Comparison of ENCODE assay signal across 14 cellular contexts in genomic region chr17:17815062-17815406, GRCh38. TPM values are rescaled to one million over a fixed set of nuclear protein-coding genes. Genes with fewer than 3 reads are reported as not detected.
A peak's percentile ranks its signal among the peaks of the same experiment; 100 is the strongest.
DNase-seq lines count a peak whose midpoint lies in the region; ATAC-seq and TF ChIP-seq lines count a peak whose summit lies in the region.
"Had no signal": no experiment of that assay in that cellular context is flagged by ENCODE, and none has a peak within 500 bp of the region (broad histone marks: within the 10 kb centered on the region; RNA-seq: fewer than 3 reads in every experiment).

No MANE protein-coding gene starts in this region.

- H3K4me2 ChIP-seq in HCT116 (ENCODE audit: low read length) (no peak overlapping the region), GM23338 (no peak overlapping the region)

- TF ChIP-seq CTCF in HCT116 (IDR thresholded peaks at IDR 0.05 in 2 of 3, conservative IDR thresholded peaks at IDR 0.05 in 1 of 3; ENCODE audit: borderline replicate concordance in 1 of 3, insufficient read depth in 1 of 3, low read depth in 2 of 3, low read length in 2 of 3) (no peak), VCaP (conservative IDR thresholded peaks at IDR 0.05) (no peak), GM23338 (conservative IDR thresholded peaks at IDR 0.05; ENCODE audit: low read depth in 2 of 2) (no peak)

- intact Hi-C loops in HCT116 (cut with micrococcal nuclease): no loop called here
- intact Hi-C loops in Right ventricle myocardium superior (cut with DNase I): no loop called here

- no TSS peak for BruUV-seq in HCT116 (replicated peaks; lab: Mats Ljungman, UMichigan)

- H3F3A ChIP-seq in GM23338 (replicated peaks; ENCODE audit: low read depth): peaks cover 28% of the 10 kb centered on the region

- H3K27me3 ChIP-seq in HCT116 (ENCODE audit: insufficient read depth, low read length): no peaks in the 10 kb centered on the region
- no peaks in the 10 kb centered on the region for H3K27me3 ChIP-seq in skeletal muscle tissue (ENCODE audit: control insufficient read depth in 3 of 3, insufficient read depth in 3 of 3, low read length in 3 of 3)
- H3K27me3 ChIP-seq in GM23338 (ENCODE audit: insufficient read depth): peaks cover 12% of the 10 kb centered on the region
- H3K27me3 ChIP-seq: upper lobe of right lung had no signal

- H3K4me1 Mint-ChIP-seq in GM23338: peaks cover 35% of the 10 kb centered on the region
- peaks cover 14 to 18% of the 10 kb centered on the region in 2 donors for H3K4me1 Mint-ChIP-seq in natural killer cell treated with Interleukin-12 subunit alpha and Interleukin-12 subunit beta and Interleukin-15 and Interleukin-18, amount 100 ng/mL, for 72 hours (ENCODE audit: low read depth in 2 of 2)

- no peak overlapping the region for H3K9ac ChIP-seq in HCT116 (ENCODE audit: low read length)
- H3K9ac ChIP-seq in skeletal muscle tissue (ENCODE audit: low read depth in 1 of 3, low read length in 3 of 3): peak overlapping the region; percentile 69 to 87 (median 70)

- no peaks in the 10 kb centered on the region for H3K9me3 ChIP-seq in HCT116 (ENCODE audit: control insufficient read depth in 1 of 2, insufficient read depth in 1 of 2, low read depth in 1 of 2, low read length in 2 of 2)
- no peaks in the 10 kb centered on the region for H3K9me3 ChIP-seq in skeletal muscle tissue (ENCODE audit: control insufficient read depth in 3 of 3, low read length in 3 of 3)
- H3K9me3 ChIP-seq: upper lobe of right lung had no signal

- H4K20me1 ChIP-seq in HCT116 (ENCODE audit: insufficient read depth) (no peaks in the 10 kb centered on the region), GM23338 (replicated peaks; ENCODE audit: insufficient read depth) (peaks cover 25% of the 10 kb centered on the region)

- no peaks in the 10 kb centered on the region for H3K9me2 ChIP-seq in HCT116 (ENCODE audit: insufficient read depth)
- no peaks in the 10 kb centered on the region for H3K9me2 ChIP-seq in GM23338 (ENCODE audit: insufficient read depth)

- H3K4me1 ChIP-seq in HCT116 (ENCODE audit: control insufficient read depth in 1 of 2, insufficient read depth in 2 of 2, low read length in 2 of 2): peaks cover 28 to 34% of the 10 kb centered on the region in 2 experiments
- peaks cover 74 to 83% (median 79%) of the 10 kb centered on the region in 3 donors for H3K4me1 ChIP-seq in skeletal muscle tissue (ENCODE audit: control insufficient read depth in 3 of 3, insufficient read depth in 3 of 3, low read length in 3 of 3)
- H3K4me1 ChIP-seq in GM23338 (ENCODE audit: insufficient read depth): peaks cover 15% of the 10 kb centered on the region

- TF ChIP-seq POLR2A in HCT116 (IDR thresholded peaks at IDR 0.05; ENCODE audit: borderline replicate concordance, extremely low read depth, insufficient read depth, insufficient read length): no peak

- peaks cover 58% of the 10 kb centered on the region for H3K36me3 Mint-ChIP-seq in GM23338 (ENCODE audit: low read depth)
- no peaks in the 10 kb centered on the region for H3K36me3 Mint-ChIP-seq in natural killer cell treated with Interleukin-12 subunit alpha and Interleukin-12 subunit beta and Interleukin-15 and Interleukin-18, amount 100 ng/mL, for 72 hours

- POLR2A ChIA-PET in HCT116 (lab: Charles Lee): no interaction called here

- H3K4me3 ChIP-seq in HCT116 (replicated peaks in 1 of 2; ENCODE audit: low read depth in 1 of 2, low read length in 2 of 2) (no peak overlapping the region), skeletal muscle tissue (ENCODE audit: low read length in 3 of 3) (peak overlapping the region in 2 of 3 donors; percentile 45 to 48), GM23338 (no peak overlapping the region)
- H3K4me3 ChIP-seq: upper lobe of right lung had no signal

- no peak for DNase-seq in HCT116 (ENCODE audit: low read depth, low spot score)
- DNase-seq in Right ventricle myocardium superior: peak; percentile 67
- no peak for DNase-seq in GM23338 (ENCODE audit: low spot score)
- DNase-seq in natural killer cell treated with Interleukin-12 subunit alpha and Interleukin-12 subunit beta and Interleukin-15 and Interleukin-18, amount 100 ng/mL, for 72 hours (ENCODE audit: low spot score): no peak
- DNase-seq: activated gamma-delta T cell, EL, midbrain, NCI-H1092 treated with DMSO at 0.1 percent for 48 hours, upper lobe of right lung had no signal

- H3K27me3 Mint-ChIP-seq in GM23338 (ENCODE audit: insufficient read depth, low read depth, poor library complexity): peaks cover 16% of the 10 kb centered on the region
- H3K27me3 Mint-ChIP-seq in natural killer cell treated with Interleukin-12 subunit alpha and Interleukin-12 subunit beta and Interleukin-15 and Interleukin-18, amount 100 ng/mL, for 72 hours: no peaks in the 10 kb centered on the region
- H3K27me3 Mint-ChIP-seq: dendritic cell treated with granulocyte-macrophage colony-stimulating factor and Interleukin-4, amounts not matched to agents 40 ng/mL and 50 ng/mL, for 4 days had no signal

- H3K27ac ChIP-seq in HCT116 (ENCODE audit: low read depth, low read length) (peak overlapping the region; percentile 48), VCaP (0 out of 2 replicates have a peak overlapping the region, but pooled peaks have one; percentile 16), skeletal muscle tissue (ENCODE audit: low read depth, low read length) (peak overlapping the region; percentile 95), GM23338 (ENCODE audit: low read depth) (no peak overlapping the region)
- H3K27ac ChIP-seq: upper lobe of right lung had no signal

- H3K9me3 Mint-ChIP-seq in GM23338: no peaks in the 10 kb centered on the region; the same call in 2 of the 3 replicates
- H3K9me3 Mint-ChIP-seq in natural killer cell treated with Interleukin-12 subunit alpha and Interleukin-12 subunit beta and Interleukin-15 and Interleukin-18, amount 100 ng/mL, for 72 hours: no peaks in the 10 kb centered on the region
- H3K9me3 Mint-ChIP-seq: dendritic cell treated with granulocyte-macrophage colony-stimulating factor and Interleukin-4, amounts not matched to agents 40 ng/mL and 50 ng/mL, for 4 days had no signal

- H3K36me3 ChIP-seq in HCT116 (ENCODE audit: control insufficient read depth in 1 of 2, insufficient read depth in 2 of 2, low read length in 2 of 2): peaks cover 30 to 74% of the 10 kb centered on the region in 2 experiments
- H3K36me3 ChIP-seq in skeletal muscle tissue (ENCODE audit: control insufficient read depth in 3 of 3, insufficient read depth in 3 of 3, low read length in 3 of 3): peaks cover 70 to 73% (median 71%) of the 10 kb centered on the region in 3 donors
- H3K36me3 ChIP-seq in GM23338 (ENCODE audit: insufficient read depth): no peaks in the 10 kb centered on the region; the same call in 1 of the 2 replicates

- TF ChIP-seq RAD21 in HCT116 (IDR thresholded peaks at IDR 0.05; ENCODE audit: low read depth): no peak

- CTCF ChIA-PET in HCT116 (lab: Charles Lee): no interaction called here

- ATAC-seq in HCT116 (no peak), Right ventricle myocardium superior (ENCODE audit: poor library complexity) (peak; percentile 51), GM21390 (IDR thresholded peaks at IDR 0.05; ENCODE audit: unreplicated experiment) (no peak), GM23338 (no peak), HG03457 (IDR thresholded peaks at IDR 0.05; ENCODE audit: unreplicated experiment) (no peak)
- no peak for ATAC-seq in natural killer cell treated with Interleukin-12 subunit alpha and Interleukin-12 subunit beta and Interleukin-15 and Interleukin-18, amount 100 ng/mL, for 72 hours
- ATAC-seq: upper lobe of right lung had no signal

- RAD21 ChIA-PET in HCT116 (lab: Charles Lee; ENCODE audit: low non-redundant PET in 1 of 2, low total read pairs in 2 of 2, uncharacterized antibody in 2 of 2, unreplicated experiment in 2 of 2): no interaction called here

- H3K79me2 ChIP-seq in HCT116 (ENCODE audit: insufficient read depth, low read length) (peaks cover 38% of the 10 kb centered on the region), GM23338 (replicated peaks; ENCODE audit: insufficient read depth) (no peaks in the 10 kb centered on the region)

- no peak overlapping the region for H3K27ac Mint-ChIP-seq in GM23338
- no peak overlapping the region for H3K27ac Mint-ChIP-seq in natural killer cell treated with Interleukin-12 subunit alpha and Interleukin-12 subunit beta and Interleukin-15 and Interleukin-18, amount 100 ng/mL, for 72 hours
- H3K27ac Mint-ChIP-seq: dendritic cell treated with granulocyte-macrophage colony-stimulating factor and Interleukin-4, amounts not matched to agents 40 ng/mL and 50 ng/mL, for 4 days had no signal

- H3K4me3 Mint-ChIP-seq in GM23338: no peak overlapping the region
- no peak overlapping the region for H3K4me3 Mint-ChIP-seq in natural killer cell treated with Interleukin-12 subunit alpha and Interleukin-12 subunit beta and Interleukin-15 and Interleukin-18, amount 100 ng/mL, for 72 hours
- H3K4me3 Mint-ChIP-seq: dendritic cell treated with granulocyte-macrophage colony-stimulating factor and Interleukin-4, amounts not matched to agents 40 ng/mL and 50 ng/mL, for 4 days had no signal

- H2AFZ ChIP-seq in HCT116 (ENCODE audit: low read depth, low read length, poor library complexity, severe bottlenecking) (no peak overlapping the region), GM23338 (no peak overlapping the region)

TF ChIP-seq in HCT116, 20 proteins besides CTCF, POLR2A, EP300 and RAD21 (continues in another document):
- no peak for TF ChIP-seq EGR1 (IDR thresholded peaks at IDR 0.05; ENCODE audit: low read depth)
- TF ChIP-seq EZH2 (IDR thresholded peaks at IDR 0.05): no peak
- no peak for TF ChIP-seq SRF (IDR thresholded peaks at IDR 0.05; ENCODE audit: low read depth)

TF ChIP-seq in GM23338, 12 proteins besides CTCF, POLR2A, EP300 and RAD21 (continues in another document):
- TF ChIP-seq CREB1 (CRISPR knock-in tag; IDR thresholded peaks at IDR 0.05; ENCODE audit: low read depth): no peak
- TF ChIP-seq ZNF114 (CRISPR knock-in tag; IDR thresholded peaks at IDR 0.05): no peak
- no peak for TF ChIP-seq NANOG (IDR thresholded peaks at IDR 0.05; ENCODE audit: borderline replicate concordance)
- no peak for TF ChIP-seq POLR2AphosphoS5 (IDR thresholded peaks at IDR 0.05; ENCODE audit: low read depth)
- TF ChIP-seq EZH2phosphoT487 (IDR thresholded peaks at IDR 0.05; ENCODE audit: unreplicated experiment): no peak
- no peak for TF ChIP-seq STAT1 (IDR thresholded peaks at IDR 0.05; ENCODE audit: unreplicated experiment)
- TF ChIP-seq JUNB (IDR thresholded peaks at IDR 0.05; ENCODE audit: unreplicated experiment): no peak
- no peak for TF ChIP-seq EZH2 (IDR thresholded peaks at IDR 0.05; ENCODE audit: low read depth, unreplicated experiment)

RNA-seq across cellular contexts. Expression of gene SREBF1, which starts 21.8 kb away (rescaled TPM):
- total RNA-seq in HCT116 (2021; ENCODE audit: unreplicated experiment) (298 TPM), Right ventricle myocardium superior (14.7 TPM), skeletal muscle tissue (23.0 TPM)
- polyA plus RNA-seq in HCT116 (2012): 252 and 301 TPM in 2 replicates
- 77.7 and 85.3 TPM in 2 replicates for total RNA-seq in GM23338 (2014; rRNA removed; shearing (Covaris generic))
- polyA plus RNA-seq in GM23338 (2016; fragmentation: Nextera tagmentation; extraction: Ambion mirVana): 39.6 and 43.7 TPM in 2 replicates
- total RNA-seq in natural killer cell treated with Interleukin-12 subunit alpha and Interleukin-12 subunit beta and Interleukin-15 and Interleukin-18, amount 100 ng/mL, for 72 hours: 10 to 100 TPM; 55.8 to 73.5 TPM

Comparison
In these comparisons a context has a peak if more than half of its experiments do, and no peak if none do; other contexts are left out.
1. H3K4me3 ChIP-seq: peak in skeletal muscle tissue (2 of 3); none in HCT116 (0 of 2) and GM23338 (single experiment).